In the genomic region with DNA sequence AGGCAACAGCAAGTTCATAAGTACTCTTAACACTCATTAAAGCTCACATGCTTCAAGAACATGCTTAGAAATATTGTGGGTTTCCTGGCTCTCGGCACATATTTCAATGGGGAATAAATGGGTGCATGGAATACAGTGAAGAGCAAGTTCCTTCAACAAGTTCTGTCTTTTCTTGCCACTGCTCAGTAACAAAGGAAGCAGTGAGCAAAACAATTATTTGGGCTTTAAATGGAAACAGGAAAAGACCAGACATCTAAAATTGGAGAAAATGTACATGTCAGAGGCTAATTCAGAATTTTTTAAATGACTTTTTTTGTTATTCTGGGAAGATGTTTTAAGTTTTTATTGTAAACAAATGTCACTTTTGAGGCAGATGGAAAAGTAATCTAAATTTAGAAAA, we compare ENCODE assay signal across 15 cellular contexts.
DNase-seq lines count a peak whose midpoint lies in the region; ATAC-seq and TF ChIP-seq lines count a peak whose summit lies in the region.
"Had no signal": no experiment of that assay in that cellular context is flagged by ENCODE, and none has a peak within 500 bp of the region (broad histone marks: within the 10 kb centered on the region; RNA-seq: fewer than 3 reads in every experiment).

No MANE protein-coding gene starts in this region.

- TF ChIP-seq CTCF in SK-N-SH (IDR thresholded peaks at IDR 0.05) (no peak), smooth muscle cell (IDR thresholded peaks at IDR 0.05; ENCODE audit: borderline replicate concordance, insufficient read depth, poor library complexity, severe bottlenecking) (no peak)

- CTCF ChIA-PET in SK-N-SH (lab: Yijun Ruan, JAX), result no interaction called here

- no peaks in the 10 kb centered on the region for H4K20me1 ChIP-seq in SK-N-SH (ENCODE audit: insufficient read depth)
- H4K20me1 ChIP-seq in smooth muscle cell (ENCODE audit: low read depth), result no peaks in the 10 kb centered on the region

- DNase-seq in SK-N-SH (no peak), foreskin melanocyte (peak; percentile 56), smooth muscle cell (lab: John Stamatoyannopoulos, UW; ENCODE audit: unreplicated experiment) (no peak), CD1c-positive myeloid dendritic cell (ENCODE audit: extremely low spot score) (no peak)
- no peak for DNase-seq in stimulated activated naive CD8-positive, alpha-beta T cell treated with anti-CD3 and anti-CD28 coated beads, Interleukin-15, Interleukin-2, amounts not matched to agents 100 U/mL and 50 U/mL, for 24 hours
- DNase-seq: 8988T; AML-193; C1 segment of cervical spinal cord; CD4-positive, alpha-beta memory T cell; GOT3; H9 had no signal

- 22% methylated on average over 1 of the region's 1 CpG for WGBS in SK-N-SH (ENCODE audit: low lambda C conversion rate)
- WGBS in mesodermal cell (ENCODE audit: insufficient coverage in 2 of 2), 2 experiments, result 100% methylated on average over 1 of the region's 1 CpG; no CpG with 5 or more reads in 1 of the 2 experiments
- 91% methylated on average over 1 of the region's 1 CpG for WGBS in smooth muscle cell (ENCODE audit: low lambda C conversion rate)

- no peak for TF ChIP-seq EP300 in SK-N-SH (IDR thresholded peaks at IDR 0.05; ENCODE audit: borderline replicate concordance in 1 of 2, low read depth in 1 of 2, low read length in 1 of 2)

- H3K4me3 ChIP-seq in SK-N-SH (ENCODE audit: low read depth in 2 of 2, low read length in 1 of 2) (no peak overlapping the region), mesodermal cell (ENCODE audit: extremely low read depth, insufficient read depth, low read length, poor library complexity, severe bottlenecking) (no peak overlapping the region), smooth muscle cell (no peak overlapping the region)
- H3K4me3 ChIP-seq: GM12878 had no signal

- ATAC-seq in SK-N-SH treated with all-trans-retinoic acid at 6 μM for 48 hours (no peak), esophagus mucosa (no peak)
- no peak for ATAC-seq in stimulated activated naive CD8-positive, alpha-beta T cell treated with anti-CD3 and anti-CD28 coated beads, Interleukin-15, Interleukin-2, amounts not matched to agents 100 U/mL and 50 U/mL, for 24 hours
- ATAC-seq: GM12878 had no signal

- no peak overlapping the region for H3K4me2 ChIP-seq in SK-N-SH
- H3K4me2 ChIP-seq in smooth muscle cell, result no peak overlapping the region

- POLR2A ChIA-PET in SK-N-SH (lab: Yijun Ruan, JAX), result no interaction called here

- H3K4me1 ChIP-seq in SK-N-SH (ENCODE audit: control insufficient read depth in 1 of 2, insufficient read depth in 2 of 2, low read depth in 1 of 2, low read length in 1 of 2) (peaks cover 0 to 15% of the 10 kb centered on the region in 2 experiments; a peak in 1 of 4 replicates), mesodermal cell (ENCODE audit: control insufficient read depth, insufficient read depth, low read length, poor library complexity, severe bottlenecking) (peaks cover 6% of the 10 kb centered on the region), smooth muscle cell (ENCODE audit: low read depth) (no peaks in the 10 kb centered on the region)

- no peaks in the 10 kb centered on the region for H3K79me2 ChIP-seq in SK-N-SH (ENCODE audit: insufficient read depth)
- H3K79me2 ChIP-seq in smooth muscle cell (ENCODE audit: low read depth), result no peaks in the 10 kb centered on the region

- H3K9me3 ChIP-seq in SK-N-SH (no peaks in the 10 kb centered on the region), mesodermal cell (ENCODE audit: control insufficient read depth, low read length) (no peaks in the 10 kb centered on the region), smooth muscle cell (replicated peaks; ENCODE audit: low read depth) (no peaks in the 10 kb centered on the region)

- H3K27me3 ChIP-seq in SK-N-SH (ENCODE audit: insufficient read depth) (no peaks in the 10 kb centered on the region), smooth muscle cell (ENCODE audit: low read depth) (no peaks in the 10 kb centered on the region)

- no peak for TF ChIP-seq RAD21 in SK-N-SH (IDR thresholded peaks at IDR 0.05; ENCODE audit: low read length)

- no peak overlapping the region for H3K27ac ChIP-seq in SK-N-SH (ENCODE audit: low read depth in 2 of 2, low read length in 1 of 2)
- H3K27ac ChIP-seq in mesodermal cell (ENCODE audit: low read depth, low read length, severe bottlenecking), result peak overlapping the region; percentile 19
- no peak overlapping the region for H3K27ac ChIP-seq in smooth muscle cell (ENCODE audit: low read depth)

- H2AFZ ChIP-seq in SK-N-SH (ENCODE audit: low read depth), result peak overlapping the region; percentile 38; the same call in 1 of the 2 replicates
- H2AFZ ChIP-seq in smooth muscle cell (ENCODE audit: low read depth), result peak overlapping the region; percentile 19

- H3K9me2 ChIP-seq in SK-N-SH, result no peaks in the 10 kb centered on the region

- no peak overlapping the region for H3K9ac ChIP-seq in SK-N-SH
- H3K9ac ChIP-seq in smooth muscle cell (ENCODE audit: low read depth), result no peak overlapping the region

- H3K36me3 ChIP-seq in SK-N-SH (replicated peaks in 1 of 2; ENCODE audit: control insufficient read depth in 1 of 2, insufficient read depth in 2 of 2, low read length in 1 of 2) (no peaks in the 10 kb centered on the region), mesodermal cell (ENCODE audit: control insufficient read depth, insufficient read depth, low read length) (no peaks in the 10 kb centered on the region), smooth muscle cell (ENCODE audit: low read depth) (no peaks in the 10 kb centered on the region)

- H3F3A ChIP-seq in SK-N-SH (replicated peaks; ENCODE audit: insufficient read depth) (peaks cover 8% of the 10 kb centered on the region), smooth muscle cell (ENCODE audit: low read depth) (no peaks in the 10 kb centered on the region)

TF ChIP-seq in SK-N-SH, 30 proteins besides CTCF, POLR2A, EP300 and RAD21:
- no peak for TF ChIP-seq RFX5 (IDR thresholded peaks at IDR 0.05; ENCODE audit: low read length)
- TF ChIP-seq, protein P1, sequence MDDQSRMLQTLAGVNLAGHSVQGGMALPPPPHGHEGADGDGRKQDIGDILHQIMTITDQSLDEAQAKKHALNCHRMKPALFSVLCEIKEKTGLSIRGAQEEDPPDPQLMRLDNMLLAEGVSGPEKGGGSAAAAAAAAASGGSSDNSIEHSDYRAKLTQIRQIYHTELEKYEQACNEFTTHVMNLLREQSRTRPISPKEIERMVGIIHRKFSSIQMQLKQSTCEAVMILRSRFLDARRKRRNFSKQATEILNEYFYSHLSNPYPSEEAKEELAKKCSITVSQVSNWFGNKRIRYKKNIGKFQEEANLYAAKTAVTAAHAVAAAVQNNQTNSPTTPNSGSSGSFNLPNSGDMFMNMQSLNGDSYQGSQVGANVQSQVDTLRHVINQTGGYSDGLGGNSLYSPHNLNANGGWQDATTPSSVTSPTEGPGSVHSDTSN (IDR thresholded peaks at IDR 0.05), result no peak
- TF ChIP-seq YY1 (IDR thresholded peaks at IDR 0.05; ENCODE audit: low read depth), result no peak

TF ChIP-seq in SK-N-SH treated with all-trans-retinoic acid at 6 μM for 48 hours, 23 proteins besides CTCF, POLR2A, EP300 and RAD21 (continues in another document):
- TF ChIP-seq TCF4 (CRISPR knock-in tag; IDR thresholded peaks at IDR 0.05; ENCODE audit: borderline replicate concordance), result no peak
- TF ChIP-seq, protein P2, sequence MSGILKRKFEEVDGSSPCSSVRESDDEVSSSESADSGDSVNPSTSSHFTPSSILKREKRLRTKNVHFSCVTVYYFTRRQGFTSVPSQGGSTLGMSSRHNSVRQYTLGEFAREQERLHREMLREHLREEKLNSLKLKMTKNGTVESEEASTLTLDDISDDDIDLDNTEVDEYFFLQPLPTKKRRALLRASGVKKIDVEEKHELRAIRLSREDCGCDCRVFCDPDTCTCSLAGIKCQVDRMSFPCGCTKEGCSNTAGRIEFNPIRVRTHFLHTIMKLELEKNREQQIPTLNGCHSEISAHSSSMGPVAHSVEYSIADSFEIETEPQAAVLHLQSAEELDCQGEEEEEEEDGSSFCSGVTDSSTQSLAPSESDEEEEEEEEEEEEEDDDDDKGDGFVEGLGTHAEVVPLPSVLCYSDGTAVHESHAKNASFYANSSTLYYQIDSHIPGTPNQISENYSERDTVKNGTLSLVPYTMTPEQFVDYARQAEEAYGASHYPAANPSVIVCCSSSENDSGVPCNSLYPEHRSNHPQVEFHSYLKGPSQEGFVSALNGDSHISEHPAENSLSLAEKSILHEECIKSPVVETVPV (CRISPR knock-in tag; IDR thresholded peaks at IDR 0.05), result no peak
- TF ChIP-seq ARNTL (CRISPR knock-in tag; IDR thresholded peaks at IDR 0.05; ENCODE audit: borderline replicate concordance, low read depth), result no peak
- TF ChIP-seq, protein P3, sequence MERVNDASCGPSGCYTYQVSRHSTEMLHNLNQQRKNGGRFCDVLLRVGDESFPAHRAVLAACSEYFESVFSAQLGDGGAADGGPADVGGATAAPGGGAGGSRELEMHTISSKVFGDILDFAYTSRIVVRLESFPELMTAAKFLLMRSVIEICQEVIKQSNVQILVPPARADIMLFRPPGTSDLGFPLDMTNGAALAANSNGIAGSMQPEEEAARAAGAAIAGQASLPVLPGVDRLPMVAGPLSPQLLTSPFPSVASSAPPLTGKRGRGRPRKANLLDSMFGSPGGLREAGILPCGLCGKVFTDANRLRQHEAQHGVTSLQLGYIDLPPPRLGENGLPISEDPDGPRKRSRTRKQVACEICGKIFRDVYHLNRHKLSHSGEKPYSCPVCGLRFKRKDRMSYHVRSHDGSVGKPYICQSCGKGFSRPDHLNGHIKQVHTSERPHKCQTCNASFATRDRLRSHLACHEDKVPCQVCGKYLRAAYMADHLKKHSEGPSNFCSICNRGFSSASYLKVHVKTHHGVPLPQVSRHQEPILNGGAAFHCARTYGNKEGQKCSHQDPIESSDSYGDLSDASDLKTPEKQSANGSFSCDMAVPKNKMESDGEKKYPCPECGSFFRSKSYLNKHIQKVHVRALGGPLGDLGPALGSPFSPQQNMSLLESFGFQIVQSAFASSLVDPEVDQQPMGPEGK (CRISPR knock-in tag; IDR thresholded peaks at IDR 0.05; ENCODE audit: borderline replicate concordance), result no peak
- TF ChIP-seq ISL1 (CRISPR knock-in tag; IDR thresholded peaks at IDR 0.05), result no peak
- TF ChIP-seq SNAI2 (CRISPR knock-in tag; IDR thresholded peaks at IDR 0.05), result no peak
- no peak for TF ChIP-seq TOX (CRISPR knock-in tag; IDR thresholded peaks at IDR 0.05; ENCODE audit: borderline replicate concordance)
- TF ChIP-seq ZFP3 (CRISPR knock-in tag; IDR thresholded peaks at IDR 0.05), result no peak
- TF ChIP-seq ZNF565 (CRISPR knock-in tag; conservative IDR thresholded peaks at IDR 0.05; ENCODE audit: low read depth), result no peak
- no peak for TF ChIP-seq RARB (CRISPR knock-in tag; IDR thresholded peaks at IDR 0.05)
